Comparison of ENCODE assay signal across 10 cellular contexts in the genomic region with DNA sequence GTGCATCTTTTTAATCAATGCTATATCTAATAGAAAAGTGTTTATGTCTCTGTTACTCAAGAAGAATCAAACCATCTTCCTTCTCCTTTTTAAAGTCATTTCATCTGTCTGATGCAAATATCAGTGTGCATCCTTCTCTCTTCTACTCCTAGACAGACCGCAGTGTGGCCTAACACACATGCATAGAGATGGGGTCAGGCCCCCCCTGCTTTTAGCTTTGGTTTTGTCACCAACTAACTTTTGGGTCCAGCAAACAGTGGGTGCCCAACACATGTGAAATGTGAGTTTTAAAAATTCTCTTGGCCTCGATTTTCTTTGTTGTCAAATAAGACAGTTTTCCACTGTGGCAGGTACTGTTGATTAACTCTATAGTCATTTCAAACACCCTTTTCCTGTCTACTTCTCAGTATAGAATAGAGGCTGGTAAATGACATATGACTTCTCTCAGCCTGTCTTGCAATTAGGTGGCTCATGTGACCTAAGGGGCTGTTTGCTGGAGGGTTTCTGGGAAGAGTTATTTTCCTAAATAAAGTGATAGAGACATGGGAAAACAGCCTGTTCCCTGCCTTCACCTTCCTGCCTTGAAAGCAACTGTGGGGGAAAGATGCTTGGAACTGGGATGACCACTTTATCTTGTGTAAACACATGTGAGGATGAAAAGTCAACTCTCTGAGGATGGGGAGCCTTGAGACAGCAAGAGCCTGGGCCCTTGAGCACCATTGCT.
DNase-seq lines count a peak whose midpoint lies in the region; ATAC-seq and TF ChIP-seq lines count a peak whose summit lies in the region.
"Had no signal": no experiment of that assay in that cellular context is flagged by ENCODE, and none has a peak within 500 bp of the region (broad histone marks: within the 10 kb centered on the region; RNA-seq: fewer than 3 reads in every experiment).

No MANE protein-coding gene starts in this region.

- CTCF ChIA-PET in CD4-positive, alpha-beta memory T cell (lab: Charles Lee; ENCODE audit: partially characterized antibody), result interaction anchor here (0.9 to 1.1 kb wide), 2 partner anchors 17 to 30 kb away, joined by 3 read pairs; no protein-coding TSS in a partner anchor
- CTCF ChIA-PET in activated CD4-positive, alpha-beta memory T cell treated with anti-CD3 and anti-CD28 coated beads for 36 hours (lab: Charles Lee), result interaction anchor here (0.6 to 2.0 kb wide), 7 partner anchors 66 to 333 kb away, joined by 3 to 9 read pairs (median 4); partner anchors contain the start of gene DARS1

- peak; percentile 43 for ATAC-seq in GM19438 (IDR thresholded peaks at IDR 0.05; ENCODE audit: low read depth, unreplicated experiment)
- peak; percentile 38 for ATAC-seq in HG03025 (IDR thresholded peaks at IDR 0.05; ENCODE audit: low FRiP score, unreplicated experiment)
- ATAC-seq in GM18505 (IDR thresholded peaks at IDR 0.05; ENCODE audit: unreplicated experiment), result no peak
- ATAC-seq in HG02763 (IDR thresholded peaks at IDR 0.05; ENCODE audit: unreplicated experiment), result no peak

- intact Hi-C loops in CD4-positive, alpha-beta memory T cell (cut with micrococcal nuclease), result loop anchor here (5.0 kb wide), 2 partner anchors 104 to 331 kb away; no protein-coding TSS in a partner anchor
- intact Hi-C loops in activated CD4-positive, alpha-beta memory T cell treated with anti-CD3 and anti-CD28 coated beads for 36 hours (cut with micrococcal nuclease), result loop anchor here (1.0 to 5.0 kb wide), 9 partner anchors 43 to 999 kb away; partner anchors contain the start of genes CXCR4, DARS1 and RAB3GAP1

- H3K36me3 Mint-ChIP-seq in CD4-positive, alpha-beta memory T cell, result no peaks in the 10 kb centered on the region
- no peaks in the 10 kb centered on the region for H3K36me3 Mint-ChIP-seq in activated CD4-positive, alpha-beta memory T cell treated with anti-CD3 and anti-CD28 coated beads for 36 hours

- H3K9me3 ChIP-seq in CD4-positive, alpha-beta memory T cell (ENCODE audit: control insufficient read depth in 1 of 2, low read length in 2 of 2), result no peaks in the 10 kb centered on the region
- H3K9me3 ChIP-seq: thyroid gland had no signal

- no peak for DNase-seq in CD4-positive, alpha-beta memory T cell
- peak; percentile 48 for DNase-seq in activated CD4-positive, alpha-beta memory T cell treated with anti-CD3 and anti-CD28 coated beads for 36 hours
- DNase-seq in cerebellar cortex (ENCODE audit: low spot score) (no peak), CD1c-positive myeloid dendritic cell (ENCODE audit: extremely low spot score) (no peak)
- DNase-seq: hypothalamus, thyroid gland had no signal

- H3K27me3 ChIP-seq in CD4-positive, alpha-beta memory T cell (ENCODE audit: insufficient read depth, low read length), result no peaks in the 10 kb centered on the region
- H3K27me3 ChIP-seq: thyroid gland had no signal

- POLR2A ChIA-PET in CD4-positive, alpha-beta memory T cell (lab: Charles Lee; ENCODE audit: partially characterized antibody), result interaction anchor here (0.8 to 1.9 kb wide), 3 partner anchors 11 to 85 kb away, joined by 3 to 6 read pairs (median 3); no protein-coding TSS in a partner anchor
- POLR2A ChIA-PET in activated CD4-positive, alpha-beta memory T cell treated with anti-CD3 and anti-CD28 coated beads for 36 hours (lab: Charles Lee), result interaction anchor here (1.0 to 2.2 kb wide), 13 partner anchors 18 to 312 kb away, joined by 3 to 9 read pairs (median 4); partner anchors contain the start of genes DARS1 and MCM6

- no peak overlapping the region for H3K4me3 ChIP-seq in CD4-positive, alpha-beta memory T cell (ENCODE audit: low read length in 2 of 2)
- H3K4me3 ChIP-seq: thyroid gland had no signal

- peaks cover 78% of the 10 kb centered on the region for H3K4me1 ChIP-seq in CD4-positive, alpha-beta memory T cell (ENCODE audit: insufficient read depth, low read length)
- H3K4me1 ChIP-seq: thyroid gland had no signal

- H3K27ac Mint-ChIP-seq in CD4-positive, alpha-beta memory T cell, result peak overlapping the region; percentile 66 to 89 (median 86)
- H3K27ac Mint-ChIP-seq in activated CD4-positive, alpha-beta memory T cell treated with anti-CD3 and anti-CD28 coated beads for 36 hours, result peak overlapping the region; percentile 99

- H3K27ac ChIP-seq in CD4-positive, alpha-beta memory T cell (ENCODE audit: low read depth, low read length), result peak overlapping the region; percentile 12
- H3K27ac ChIP-seq: thyroid gland had no signal

- peaks cover 64 to 74% (median 68%) of the 10 kb centered on the region in 4 donors for H3K4me1 Mint-ChIP-seq in CD4-positive, alpha-beta memory T cell
- peaks cover 85% of the 10 kb centered on the region for H3K4me1 Mint-ChIP-seq in activated CD4-positive, alpha-beta memory T cell treated with anti-CD3 and anti-CD28 coated beads for 36 hours (ENCODE audit: low read depth)

- H3K36me3 ChIP-seq in CD4-positive, alpha-beta memory T cell (ENCODE audit: insufficient read depth, low read length), result no peaks in the 10 kb centered on the region
- H3K36me3 ChIP-seq: thyroid gland had no signal

- TF ChIP-seq POLR2A in GM18505 (IDR thresholded peaks at IDR 0.05; ENCODE audit: borderline replicate concordance, extremely low read depth, insufficient read depth, insufficient read length), result no peak

- peaks cover 0 to 3% (median 0%) of the 10 kb centered on the region in 8 donors for H3K9me3 Mint-ChIP-seq in CD4-positive, alpha-beta memory T cell
- no peaks in the 10 kb centered on the region for H3K9me3 Mint-ChIP-seq in activated CD4-positive, alpha-beta memory T cell treated with anti-CD3 and anti-CD28 coated beads for 36 hours

- no peaks in the 10 kb centered on the region for H3K27me3 Mint-ChIP-seq in CD4-positive, alpha-beta memory T cell
- H3K27me3 Mint-ChIP-seq in activated CD4-positive, alpha-beta memory T cell treated with anti-CD3 and anti-CD28 coated beads for 36 hours, result no peaks in the 10 kb centered on the region

- peak overlapping the region in 7 of 8 donors; percentile 2 to 82 (median 58) for H3K4me3 Mint-ChIP-seq in CD4-positive, alpha-beta memory T cell
- peak overlapping the region; percentile 57 for H3K4me3 Mint-ChIP-seq in activated CD4-positive, alpha-beta memory T cell treated with anti-CD3 and anti-CD28 coated beads for 36 hours

Comparison
In these comparisons a context has a peak if more than half of its experiments do, and no peak if none do; other contexts are left out.
1. ATAC-seq: peak in GM19438 (single experiment) and HG03025 (single experiment); none in GM18505 (single experiment) and HG02763 (single experiment).